9 cellular contexts compared by ENCODE assay signal in genomic region chr14:64682173-64682710, GRCh38. TPM values are rescaled to one million over a fixed set of nuclear protein-coding genes. Genes with fewer than 3 reads are reported as not detected.
A peak's percentile ranks its signal among the peaks of the same experiment; 100 is the strongest.
DNase-seq lines count a peak whose midpoint lies in the region; ATAC-seq, FAIRE-seq and TF ChIP-seq lines count a peak whose summit lies in the region.
"Had no signal": no experiment of that assay in that cellular context is flagged by ENCODE, and none has a peak within 500 bp of the region (broad histone marks: within the 10 kb centered on the region; RNA-seq: fewer than 3 reads in every experiment).

No MANE protein-coding gene starts in this region.

- TF ChIP-seq CTCF in pancreas (IDR thresholded peaks at IDR 0.05) = no peak

- peak in 13 of 14 donors; percentile 13 to 88 (median 74) for DNase-seq in C1 segment of cervical spinal cord (lab: John Stamatoyannopoulos, UW)
- peak in 51 of 56 donors; percentile 35 to 87 (median 68) for DNase-seq in amygdala (lab: John Stamatoyannopoulos, UW)
- DNase-seq in cardiac septum (ENCODE audit: low spot score) = peak; percentile 80
- peak; percentile 70 to 85 (median 72) for DNase-seq in pancreas
- no peak for DNase-seq in GDM1 (lab: John Stamatoyannopoulos, UW)

- H3K27me3 ChIP-seq in pancreas = no peaks in the 10 kb centered on the region

- peak overlapping the region; percentile 62 to 80 (median 70) for H3K27ac ChIP-seq in pancreas

- ATAC-seq in pancreas (peak; percentile 86 to 92 (median 90)), GM19328 (IDR thresholded peaks at IDR 0.05; ENCODE audit: unreplicated experiment) (no peak), GM21619 (IDR thresholded peaks at IDR 0.05; ENCODE audit: unreplicated experiment) (no peak), GM21390 (IDR thresholded peaks at IDR 0.05; ENCODE audit: unreplicated experiment) (no peak)

- no peaks in the 10 kb centered on the region for H3K9me3 ChIP-seq in pancreas

- intact Hi-C loops in cardiac septum (cut with DNase I) (loop anchor here (5.0 kb wide), 1 partner anchor 40 kb away; no protein-coding TSS in a partner anchor), pancreas (cut with DNase I) (no loop called here)

- no peak overlapping the region for H3K4me3 ChIP-seq in pancreas

- 12% methylated on average over 8 of the region's 8 CpGs for WGBS in pancreas, 2 donors

- peaks cover 18 to 24% (median 22%) of the 10 kb centered on the region in 3 donors for H3K4me1 ChIP-seq in pancreas

- no peaks in the 10 kb centered on the region for H3K36me3 ChIP-seq in pancreas

- no peak for FAIRE-seq in pancreas (lab: Jason Lieb, UNC)
- FAIRE-seq: TTC549 had no signal

RNA-seq across cellular contexts. Expression of gene PLEKHG3, which starts 22.0 kb away (rescaled TPM):
- total RNA-seq in cardiac septum = 22.5 TPM
- 10 to 100 TPM; 33.3 to 60.7 (median 41.0) TPM for total RNA-seq in pancreas
- 10 to 100 TPM; 33.8 to 42.0 TPM for polyA plus RNA-seq in pancreas

Comparison
In these comparisons a context has a peak if more than half of its experiments do, and no peak if none do; other contexts are left out.
1. ATAC-seq: peak in pancreas (4 of 4); none in GM19328 (single experiment), GM21619 (single experiment) and GM21390 (single experiment).